1 cellular context compared by ENCODE assay signal in the genomic region with DNA sequence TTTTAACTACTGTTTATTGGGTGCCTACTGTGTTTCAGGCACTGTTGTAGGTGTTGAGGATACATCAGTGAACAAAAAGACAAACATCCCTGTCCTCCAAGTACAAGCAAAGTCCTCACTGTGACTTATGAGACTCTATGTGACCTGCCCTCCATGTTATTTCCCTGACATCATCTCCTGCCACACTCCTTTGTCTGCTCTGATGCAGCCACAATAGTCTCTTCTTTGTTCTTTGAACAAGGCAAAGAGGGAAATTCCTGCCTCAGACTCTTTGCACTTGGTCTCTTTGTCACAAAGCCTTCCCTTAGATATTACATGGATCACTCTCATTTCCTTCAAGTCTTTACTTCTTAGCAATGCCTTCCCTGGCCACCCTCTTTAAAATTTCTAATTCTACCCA.
TF ChIP-seq lines count a peak whose summit lies in the region.

No MANE protein-coding gene starts in this region.

TF ChIP-seq in H1, 55 proteins besides CTCF, POLR2A, EP300 and RAD21 (continued from another document):
- TF ChIP-seq GTF2F1 (IDR thresholded peaks at IDR 0.05; ENCODE audit: borderline replicate concordance, low read depth, low read length) (no peak), BRCA1 (IDR thresholded peaks at IDR 0.05; ENCODE audit: low read depth, low read length) (no peak), SUZ12 (IDR thresholded peaks at IDR 0.05; ENCODE audit: low read length) (no peak), SRF (IDR thresholded peaks at IDR 0.05; ENCODE audit: low read depth, low read length) (no peak), SIN3A (conservative IDR thresholded peaks at IDR 0.05 in 1 of 2, IDR thresholded peaks at IDR 0.05 in 1 of 2; ENCODE audit: low read depth in 1 of 2, low read length in 2 of 2) (no peak), RXRA (IDR thresholded peaks at IDR 0.05; ENCODE audit: insufficient read depth, low read depth, low read length) (no peak), CHD2 (IDR thresholded peaks at IDR 0.05; ENCODE audit: low read length) (no peak), CBX8 (IDR thresholded peaks at IDR 0.05; ENCODE audit: borderline replicate concordance, low read depth, low read length) (no peak)
